Comparison of ENCODE assay signal across 14 cellular contexts in the genomic region with DNA sequence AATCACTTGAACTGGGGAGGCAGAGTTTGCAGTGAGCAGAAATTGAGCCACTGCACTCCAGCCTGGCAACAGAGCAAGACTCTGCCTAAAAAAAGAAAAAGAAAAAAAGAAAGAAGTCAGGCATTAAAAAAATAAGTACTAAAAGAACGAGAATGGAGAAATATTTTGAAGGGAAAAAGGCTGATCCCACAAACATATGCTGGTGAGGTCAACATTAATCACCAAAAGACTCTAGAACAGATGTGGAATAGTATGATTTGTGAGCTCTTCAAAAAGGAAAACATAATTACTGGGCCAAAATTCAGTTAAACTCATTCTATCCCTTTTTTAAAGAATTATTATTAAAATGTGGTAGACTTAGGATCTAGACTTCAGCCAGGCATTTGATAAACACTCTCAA.
"Had no signal": no experiment of that assay in that cellular context is flagged by ENCODE, and none has a peak within 500 bp of the region (broad histone marks: within the 10 kb centered on the region; RNA-seq: fewer than 3 reads in every experiment).

No MANE protein-coding gene starts in this region.

- DNase-seq: IMR-90, KG1, MG63, NCI-H1417 treated with DMSO at 0.1 percent for 48 hours, NCI-H2081 treated with DMSO at 0.1 percent for 48 hours, NCI-H2171, NCI-H226, NCI-H510A, NCI-H524 treated with DMSO at 0.1 percent for 48 hours, Right ventricle myocardium superior, SIG-M5 had no signal

- H3K27me3 ChIP-seq: MG63, SJSA1 had no signal

- FAIRE-seq: RCC 7860 had no signal

- H3K4me3 ChIP-seq: MG63, SJSA1, SK-N-MC had no signal

- H3K36me3 ChIP-seq: MG63, SJSA1 had no signal

- H3K27ac ChIP-seq: SJSA1, SK-N-MC had no signal
